In genomic region chr1:228543396-228543795, GRCh38 we compare ENCODE assay signal across 16 cellular contexts.
"Had no signal": no experiment of that assay in that cellular context is flagged by ENCODE, and none has a peak within 500 bp of the region (broad histone marks: within the 10 kb centered on the region; RNA-seq: fewer than 3 reads in every experiment).

No MANE protein-coding gene starts in this region.

- H3K36me3 ChIP-seq: heart right ventricle, neutrophil, thyroid gland, upper lobe of left lung, vagina had no signal

- H3K4me3 ChIP-seq: coronary artery, dorsolateral prefrontal cortex, heart right ventricle, mucosa of descending colon, thyroid gland, upper lobe of left lung, vagina had no signal

- H3K27ac ChIP-seq: coronary artery, dorsolateral prefrontal cortex, heart right ventricle, neutrophil, thyroid gland, upper lobe of left lung, vagina had no signal

- H3K27me3 ChIP-seq: neutrophil, thyroid gland, upper lobe of left lung, vagina had no signal

- H3K4me1 ChIP-seq: thyroid gland, upper lobe of left lung, vagina had no signal

- H3K4me1 Mint-ChIP-seq: naive thymus-derived CD8-positive, alpha-beta T cell had no signal

- H3K36me3 Mint-ChIP-seq: naive thymus-derived CD8-positive, alpha-beta T cell had no signal

- H3K9me3 ChIP-seq: mucosa of descending colon, neutrophil, thyroid gland, upper lobe of left lung, vagina had no signal

- DNase-seq: dorsolateral prefrontal cortex; effector CD8-positive, alpha-beta T cell; heart right ventricle; hypothalamus; islet precursor cell; mucosa of descending colon; naive thymus-derived CD8-positive, alpha-beta T cell; small intestine; stimulated activated CD4-positive, alpha-beta T cell treated with anti-CD3 and anti-CD28 coated beads, Interleukin-2, amount 100 ng/mL, for 48 hours; stimulated activated naive CD4-positive, alpha-beta T cell treated with Interleukin-2 at 50 U/mL for 16 hours; thyroid gland had no signal

- H3K4me3 Mint-ChIP-seq: naive thymus-derived CD8-positive, alpha-beta T cell had no signal

- ATAC-seq: heart right ventricle; left lobe of liver; mucosa of descending colon; naive thymus-derived CD8-positive, alpha-beta T cell had no signal

- H3K27ac Mint-ChIP-seq: naive thymus-derived CD8-positive, alpha-beta T cell had no signal
